ENCODE assay signal across 8 cellular contexts in genomic region chr19:2627319-2627829, GRCh38.
DNase-seq lines count a peak whose midpoint lies in the region; ATAC-seq and TF ChIP-seq lines count a peak whose summit lies in the region.

No MANE protein-coding gene starts in this region.

- TF ChIP-seq CTCF in foreskin fibroblast (IDR thresholded peaks at IDR 0.05; ENCODE audit: low read depth, low read length) (no peak), ovary (IDR thresholded peaks at IDR 0.05) (no peak)

- peaks cover 15% of the 10 kb centered on the region for H3K9me3 Mint-ChIP-seq in activated CD8-positive, alpha-beta memory T cell treated with anti-CD3 and anti-CD28 coated beads, Interleukin-2, amount 10 ng/mL, durations not matched to agents 7 days and 5 days (ENCODE audit: low read depth)

- peaks cover 0 to 3% of the 10 kb centered on the region in 2 donors for H3K9me3 ChIP-seq in ovary

- H3K36me3 ChIP-seq in ovary = no peaks in the 10 kb centered on the region

- CTCF ChIA-PET in activated CD8-positive, alpha-beta memory T cell treated with anti-CD3 and anti-CD28 coated beads, Interleukin-2, amount 10 ng/mL, durations not matched to agents 7 days and 5 days (lab: Charles Lee) = interaction anchor here (1.0 to 20.7 kb wide), 4 partner anchors 9 to 149 kb away, joined by 3 to 434 read pairs (median 10); no protein-coding TSS in a partner anchor

- peaks cover 4% of the 10 kb centered on the region for H3K36me3 Mint-ChIP-seq in activated CD8-positive, alpha-beta memory T cell treated with anti-CD3 and anti-CD28 coated beads, Interleukin-2, amount 10 ng/mL, durations not matched to agents 7 days and 5 days

- no peaks in the 10 kb centered on the region for H3K4me1 ChIP-seq in ovary (ENCODE audit: insufficient read depth)

- ATAC-seq in activated CD8-positive, alpha-beta memory T cell treated with anti-CD3 and anti-CD28 coated beads, Interleukin-2, amount 10 ng/mL, durations not matched to agents 7 days and 5 days = peak; percentile 34
- no peak for ATAC-seq in HG03571 (IDR thresholded peaks at IDR 0.05; ENCODE audit: unreplicated experiment)

- no peaks in the 10 kb centered on the region for H3K27me3 Mint-ChIP-seq in activated CD8-positive, alpha-beta memory T cell treated with anti-CD3 and anti-CD28 coated beads, Interleukin-2, amount 10 ng/mL, durations not matched to agents 7 days and 5 days

- H3K27ac Mint-ChIP-seq in activated CD8-positive, alpha-beta memory T cell treated with anti-CD3 and anti-CD28 coated beads, Interleukin-2, amount 10 ng/mL, durations not matched to agents 7 days and 5 days = peak overlapping the region; percentile 59

- TF ChIP-seq EP300 in ovary (IDR thresholded peaks at IDR 0.05) = peak; percentile 81

- no peak overlapping the region for H3K4me3 Mint-ChIP-seq in activated CD8-positive, alpha-beta memory T cell treated with anti-CD3 and anti-CD28 coated beads, Interleukin-2, amount 10 ng/mL, durations not matched to agents 7 days and 5 days

- intact Hi-C loops in ovary (cut with DNase I) = no loop called here

- no peaks in the 10 kb centered on the region for H3K27me3 ChIP-seq in ovary

- H3K4me1 Mint-ChIP-seq in activated CD8-positive, alpha-beta memory T cell treated with anti-CD3 and anti-CD28 coated beads, Interleukin-2, amount 10 ng/mL, durations not matched to agents 7 days and 5 days = peaks cover 30% of the 10 kb centered on the region

- DNase-seq in COLO829 (ENCODE audit: low spot score) (peak; percentile 39), HK-2 (ENCODE audit: unreplicated experiment) (peak; percentile 93), foreskin fibroblast (peak; percentile 98 to 99), ovary (peak in 3 of 5 donors; percentile 59 to 67 (median 65)), NCI-H774 (lab: John Stamatoyannopoulos, UW) (no peak), T-helper 1 cell (no peak)
- DNase-seq in activated CD8-positive, alpha-beta memory T cell treated with anti-CD3 and anti-CD28 coated beads, Interleukin-2, amount 10 ng/mL, durations not matched to agents 7 days and 5 days = no peak

- WGBS in ovary, 3 donors = 41 to 48% (median 42%) methylated on average over 16 to 17 of the region's 17 CpGs

- no peak for TF ChIP-seq POLR2A in ovary (IDR thresholded peaks at IDR 0.05)

- H3K27ac ChIP-seq in ovary = peak overlapping the region in 1 of 2 donors; percentile 58

- H3K4me3 ChIP-seq in foreskin fibroblast (ENCODE audit: low read depth in 1 of 2, low read length in 2 of 2) (no peak overlapping the region), ovary (no peak overlapping the region)

Comparison
In these comparisons a context has a peak if more than half of its experiments do, and no peak if none do; other contexts are left out.
1. DNase-seq: peak in COLO829 (single experiment), HK-2 (single experiment), foreskin fibroblast (2 of 2) and ovary (3 of 5); none in activated CD8-positive, alpha-beta memory T cell treated with anti-CD3 and anti-CD28 coated beads, Interleukin-2, amount 10 ng/mL, durations not matched to agents 7 days and 5 days (single experiment), NCI-H774 (single experiment) and T-helper 1 cell (0 of 5).